ENCODE assay signal across 8 cellular contexts in genomic region chr1:6784560-6785317, GRCh38. TPM values are rescaled to one million over a fixed set of nuclear protein-coding genes. Genes with fewer than 3 reads are reported as not detected.
DNase-seq lines count a peak whose midpoint lies in the region; ATAC-seq and TF ChIP-seq lines count a peak whose summit lies in the region.

No MANE protein-coding gene starts in this region.

- H3K9me3 Mint-ChIP-seq in IgD-negative memory B cell: no peaks in the 10 kb centered on the region

- H3K4me3 Mint-ChIP-seq in IgD-negative memory B cell: peak overlapping the region; percentile 88 to 98 (median 95)

- peaks cover 32 to 45% (median 39%) of the 10 kb centered on the region in 3 donors for H3K4me1 Mint-ChIP-seq in IgD-negative memory B cell

- H3K36me3 Mint-ChIP-seq in IgD-negative memory B cell: peaks cover 5% of the 10 kb centered on the region

- peak overlapping the region; percentile 91 to 97 (median 95) for H3K27ac Mint-ChIP-seq in IgD-negative memory B cell

- H3K27me3 Mint-ChIP-seq in IgD-negative memory B cell: no peaks in the 10 kb centered on the region

- ATAC-seq in GM21576 (IDR thresholded peaks at IDR 0.05; ENCODE audit: unreplicated experiment): peak; percentile 74

- DNase-seq in DMS114 treated with DMSO at 0.1 percent for 48 hours (lab: John Stamatoyannopoulos, UW; ENCODE audit: unreplicated experiment): peak; percentile 99
- peak; percentile 100 for DNase-seq in OCI-M1 (lab: John Stamatoyannopoulos, UW)
- peak; percentile 97 for DNase-seq in activated T-cell treated with anti-CD3 and anti-CD28 coated beads for 48 hours (ENCODE audit: low read depth)
- peak; percentile 100 for DNase-seq in epithelial cell of esophagus (ENCODE audit: low read depth)
- peak; percentile 100 for DNase-seq in middle frontal gyrus (ENCODE audit: extremely low spot score, low spot score)
- DNase-seq in stimulated activated CD8-positive, alpha-beta memory T cell treated with anti-CD3 and anti-CD28 coated beads, Interleukin-2, amount 100 ng/mL, for 1 hour (ENCODE audit: low read depth in 2 of 2): peak; percentile 98 to 99

- peak overlapping the region; percentile 67 for H3K4me3 ChIP-seq in epithelial cell of esophagus (ENCODE audit: low read length)

- TF ChIP-seq CTCF in epithelial cell of esophagus (IDR thresholded peaks at IDR 0.05; ENCODE audit: insufficient read depth, low read depth, low read length, missing control alignments): no peak

RNA-seq across cellular contexts. Expression of gene CAMTA1, which starts 0.5 kb away (rescaled TPM):
- 79.0 TPM for polyA plus RNA-seq in IgD-negative memory B cell

Comparison
In these comparisons a context has a peak if more than half of its experiments do, and no peak if none do; other contexts are left out.
1. Peak in every context shown above with its lines: DNase-seq, ATAC-seq and H3K4me3 ChIP-seq.